ENCODE assay signal across 12 cellular contexts in the genomic region with DNA sequence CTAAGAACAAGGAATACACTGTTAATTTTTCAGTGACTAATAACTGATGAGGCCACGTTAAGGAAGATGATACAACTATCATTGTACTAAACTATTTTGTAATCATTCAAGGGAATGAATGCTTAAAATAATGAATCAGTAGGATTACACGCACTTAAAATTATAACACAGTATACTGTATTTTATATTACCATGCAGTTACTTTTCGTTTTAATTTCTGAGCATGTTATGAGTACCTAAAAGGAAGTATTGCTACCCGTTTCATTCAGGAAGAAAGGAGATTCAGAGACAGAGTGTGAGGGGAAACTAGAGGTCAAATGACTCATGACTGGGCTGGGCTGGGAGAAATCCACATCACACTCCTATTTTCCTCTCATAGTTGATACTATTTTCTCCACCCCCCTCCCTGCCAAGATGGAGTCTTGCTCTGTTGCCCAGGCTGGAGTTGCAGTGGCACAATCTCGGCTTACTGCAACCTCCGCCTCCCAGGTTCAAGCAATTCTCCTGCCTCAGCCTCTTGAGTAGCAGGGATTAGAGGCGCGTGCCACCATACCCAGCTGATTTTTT.
DNase-seq lines count a peak whose midpoint lies in the region; ATAC-seq lines count a peak whose summit lies in the region.
"Had no signal": no experiment of that assay in that cellular context is flagged by ENCODE, and none has a peak within 500 bp of the region (broad histone marks: within the 10 kb centered on the region; RNA-seq: fewer than 3 reads in every experiment).

No MANE protein-coding gene starts in this region.

- peak; percentile 63 for ATAC-seq in left colon
- no peak for ATAC-seq in HG03354 (IDR thresholded peaks at IDR 0.05; ENCODE audit: poor library complexity, severe bottlenecking, unreplicated experiment)
- no peak for ATAC-seq in activated CD8-positive, alpha-beta T cell treated with anti-CD3 and anti-CD28 coated beads, Interleukin-2, amount 10 ng/mL, durations not matched to agents 7 days and 5 days
- no peak for ATAC-seq in HG02678 (IDR thresholded peaks at IDR 0.05; ENCODE audit: unreplicated experiment)
- ATAC-seq: activated T-cell treated with anti-CD3 and anti-CD28 coated beads, Interleukin-2, amount 50 U/mL, for 72 hours had no signal

- intact Hi-C loops in left colon (cut with DNase I, micrococcal nuclease), result no loop called here

- H3K27ac Mint-ChIP-seq in activated CD8-positive, alpha-beta T cell treated with anti-CD3 and anti-CD28 coated beads, Interleukin-2, amount 10 ng/mL, durations not matched to agents 7 days and 5 days, result no peak overlapping the region
- no peak overlapping the region for H3K27ac Mint-ChIP-seq in activated T-cell treated with anti-CD3 and anti-CD28 coated beads, Interleukin-2, amount 50 U/mL, for 24 hours
- H3K27ac Mint-ChIP-seq: activated T-cell treated with anti-CD3 and anti-CD28 coated beads, Interleukin-2, amount 50 U/mL, for 72 hours had no signal

- H3K27me3 Mint-ChIP-seq in activated CD8-positive, alpha-beta T cell treated with anti-CD3 and anti-CD28 coated beads, Interleukin-2, amount 10 ng/mL, durations not matched to agents 7 days and 5 days (ENCODE audit: low read depth), result peaks cover 18% of the 10 kb centered on the region
- H3K27me3 Mint-ChIP-seq in activated T-cell treated with anti-CD3 and anti-CD28 coated beads, Interleukin-2, amount 50 U/mL, for 24 hours, result peaks cover 4% of the 10 kb centered on the region

- peak; percentile 88 for DNase-seq in Daoy (ENCODE audit: low read depth)
- DNase-seq in HT1080 (ENCODE audit: low read depth), result peak; percentile 94
- peak; percentile 77 for DNase-seq in amniotic epithelial cell (ENCODE audit: low read depth)
- no peak for DNase-seq in left colon
- no peak for DNase-seq in activated CD8-positive, alpha-beta T cell treated with anti-CD3 and anti-CD28 coated beads, Interleukin-2, amount 10 ng/mL, durations not matched to agents 7 days and 5 days
- no peak for DNase-seq in activated T-cell treated with anti-CD3 and anti-CD28 coated beads, Interleukin-2, amount 50 U/mL, for 24 hours
- DNase-seq: activated T-cell treated with anti-CD3 and anti-CD28 coated beads, Interleukin-2, amount 50 U/mL, for 72 hours; GOT3; heart right ventricle; stimulated activated naive CD4-positive, alpha-beta T cell had no signal

- POLR2A ChIA-PET in activated CD8-positive, alpha-beta T cell treated with anti-CD3 and anti-CD28 coated beads, Interleukin-2, amount 10 ng/mL, durations not matched to agents 7 days and 5 days (lab: Charles Lee), result no interaction called here

- CTCF ChIA-PET in activated CD8-positive, alpha-beta T cell treated with anti-CD3 and anti-CD28 coated beads, Interleukin-2, amount 10 ng/mL, durations not matched to agents 7 days and 5 days (lab: Charles Lee), result no interaction called here

- H3K4me1 Mint-ChIP-seq in activated CD8-positive, alpha-beta T cell treated with anti-CD3 and anti-CD28 coated beads, Interleukin-2, amount 10 ng/mL, durations not matched to agents 7 days and 5 days (ENCODE audit: low read depth), result no peaks in the 10 kb centered on the region
- H3K4me1 Mint-ChIP-seq in activated T-cell treated with anti-CD3 and anti-CD28 coated beads, Interleukin-2, amount 50 U/mL, for 24 hours (ENCODE audit: low read depth), result peaks cover 9% of the 10 kb centered on the region

- H3K36me3 Mint-ChIP-seq in activated CD8-positive, alpha-beta T cell treated with anti-CD3 and anti-CD28 coated beads, Interleukin-2, amount 10 ng/mL, durations not matched to agents 7 days and 5 days (ENCODE audit: low read depth), result no peaks in the 10 kb centered on the region
- no peaks in the 10 kb centered on the region for H3K36me3 Mint-ChIP-seq in activated T-cell treated with anti-CD3 and anti-CD28 coated beads, Interleukin-2, amount 50 U/mL, for 24 hours (ENCODE audit: low read depth)

- H3K4me3 Mint-ChIP-seq in activated CD8-positive, alpha-beta T cell treated with anti-CD3 and anti-CD28 coated beads, Interleukin-2, amount 10 ng/mL, durations not matched to agents 7 days and 5 days, result no peak overlapping the region
- H3K4me3 Mint-ChIP-seq in activated T-cell treated with anti-CD3 and anti-CD28 coated beads, Interleukin-2, amount 50 U/mL, for 24 hours, result no peak overlapping the region
- H3K4me3 Mint-ChIP-seq: activated T-cell treated with anti-CD3 and anti-CD28 coated beads, Interleukin-2, amount 50 U/mL, for 72 hours had no signal

- no peaks in the 10 kb centered on the region for H3K9me3 Mint-ChIP-seq in activated CD8-positive, alpha-beta T cell treated with anti-CD3 and anti-CD28 coated beads, Interleukin-2, amount 10 ng/mL, durations not matched to agents 7 days and 5 days (ENCODE audit: insufficient read depth)
- H3K9me3 Mint-ChIP-seq in activated T-cell treated with anti-CD3 and anti-CD28 coated beads, Interleukin-2, amount 50 U/mL, for 24 hours, result no peaks in the 10 kb centered on the region
- H3K9me3 Mint-ChIP-seq: activated T-cell treated with anti-CD3 and anti-CD28 coated beads, Interleukin-2, amount 50 U/mL, for 72 hours had no signal

Comparison
In these comparisons a context has a peak if more than half of its experiments do, and no peak if none do; other contexts are left out.
1. DNase-seq: peak in Daoy (single experiment), HT1080 (single experiment) and amniotic epithelial cell (single experiment); none in left colon (0 of 2), activated CD8-positive, alpha-beta T cell treated with anti-CD3 and anti-CD28 coated beads, Interleukin-2, amount 10 ng/mL, durations not matched to agents 7 days and 5 days (single experiment) and activated T-cell treated with anti-CD3 and anti-CD28 coated beads, Interleukin-2, amount 50 U/mL, for 24 hours (single experiment).